ENCODE assay signal across 38 cellular contexts in genomic region chr12:25415004-25415403, GRCh38.
"Had no signal": no experiment of that assay in that cellular context is flagged by ENCODE, and none has a peak within 500 bp of the region (broad histone marks: within the 10 kb centered on the region; RNA-seq: fewer than 3 reads in every experiment).

No MANE protein-coding gene starts in this region.

- H3K4me1 ChIP-seq: adrenal gland, ascending aorta, body of pancreas, breast epithelium had no signal

- H3K27me3 Mint-ChIP-seq: activated naive CD8-positive, alpha-beta T cell; activated naive CD8-positive, alpha-beta T cell treated with anti-CD3 and anti-CD28 coated beads for 36 hours; activated T-cell treated with anti-CD3 and anti-CD28 coated beads, Interleukin-2, amount 50 U/mL, for 24 hours; central memory CD8-positive, alpha-beta T cell had no signal

- H3K36me3 Mint-ChIP-seq: activated naive CD4-positive, alpha-beta T cell treated with anti-CD3 and anti-CD28 coated beads, Interleukin-2, amount 10 ng/mL, durations not matched to agents 7 days and 5 days; activated naive CD4-positive, alpha-beta T cell treated with anti-CD3 and anti-CD28 coated beads, Interleukin-2, amount 50 U/mL, for 24 hours; activated naive CD4-positive, alpha-beta T cell treated with anti-CD3 and anti-CD28 coated beads, Interleukin-2, amount 50 U/mL, for 72 hours; activated naive CD8-positive, alpha-beta T cell; activated naive CD8-positive, alpha-beta T cell treated with anti-CD3 and anti-CD28 coated beads for 36 hours; activated naive CD8-positive, alpha-beta T cell treated with anti-CD3 and anti-CD28 coated beads, Interleukin-2, amount 10 ng/mL, durations not matched to agents 7 days and 5 days; brain had no signal

- ATAC-seq: activated naive CD4-positive, alpha-beta T cell treated with anti-CD3 and anti-CD28 coated beads, Interleukin-2, amount 50 U/mL, for 72 hours; activated naive CD8-positive, alpha-beta T cell treated with anti-CD3 and anti-CD28 coated beads, Interleukin-2, amount 50 U/mL, for 24 hours; activated T-cell treated with anti-CD3 and anti-CD28 coated beads, Interleukin-2, amount 50 U/mL, for 4 hours; activated T-cell treated with anti-CD3 and anti-CD28 coated beads, Interleukin-2, amount 50 U/mL, for 72 hours; activated T-helper 17 cell treated with anti-CD3 and anti-CD28 coated beads, Interleukin-2, amount 50 U/mL, for 72 hours; body of pancreas had no signal

- H3K4me3 ChIP-seq: adrenal gland, ascending aorta, body of pancreas, breast epithelium, cardiac muscle cell had no signal

- H3K9me3 Mint-ChIP-seq: activated naive CD4-positive, alpha-beta T cell treated with anti-CD3 and anti-CD28 coated beads for 36 hours; activated naive CD4-positive, alpha-beta T cell treated with anti-CD3 and anti-CD28 coated beads, Interleukin-2, amount 10 ng/mL, durations not matched to agents 7 days and 5 days; activated naive CD4-positive, alpha-beta T cell treated with anti-CD3 and anti-CD28 coated beads, Interleukin-2, amount 50 U/mL, for 24 hours; activated naive CD4-positive, alpha-beta T cell treated with anti-CD3 and anti-CD28 coated beads, Interleukin-2, amount 50 U/mL, for 72 hours; activated naive CD8-positive, alpha-beta T cell treated with anti-CD3 and anti-CD28 coated beads for 36 hours; activated naive CD8-positive, alpha-beta T cell treated with anti-CD3 and anti-CD28 coated beads, Interleukin-2, amount 10 ng/mL, durations not matched to agents 7 days and 5 days; activated naive CD8-positive, alpha-beta T cell treated with anti-CD3 and anti-CD28 coated beads, Interleukin-2, amount 50 U/mL, for 24 hours; activated T-cell treated with anti-CD3 and anti-CD28 coated beads, Interleukin-2, amount 50 U/mL, for 24 hours; activated T-cell treated with anti-CD3 and anti-CD28 coated beads, Interleukin-2, amount 50 U/mL, for 4 hours; activated T-cell treated with anti-CD3 and anti-CD28 coated beads, Interleukin-2, amount 50 U/mL, for 72 hours; activated T-helper 1 cell treated with anti-CD3 and anti-CD28 coated beads, Interleukin-12 subunit alpha, Interleukin-12 subunit beta, Interleukin-2, Interleukin-4 antibody, amounts not matched to agents 30 ng/mL and 10 ng/mL and 1 ng/mL, durations not matched to agents 14 hours and 24 hours and 36 hours; activated T-helper 17 cell treated with anti-CD3 and anti-CD28 coated beads, Interleukin-2, amount 50 U/mL, for 72 hours; activated T-helper 2 cell treated with anti-CD3 and anti-CD28 coated beads, Interferon-gamma antibody, Interleukin-2, Interleukin-4, amounts not matched to agents 10 μg/mL and 5 μg/mL and 100 μg/mL, durations not matched to agents 14 hours and 24 hours and 36 hours; brain; central memory CD8-positive, alpha-beta T cell had no signal

- H3K27ac ChIP-seq: adrenal gland, ascending aorta, body of pancreas, brain microvascular endothelial cell, breast epithelium, cardiac muscle cell had no signal

- H3K36me3 ChIP-seq: adrenal gland, ascending aorta, brain microvascular endothelial cell, breast epithelium, cardiac muscle cell had no signal

- H3K27ac Mint-ChIP-seq: activated naive CD4-positive, alpha-beta T cell treated with anti-CD3 and anti-CD28 coated beads for 36 hours; activated naive CD4-positive, alpha-beta T cell treated with anti-CD3 and anti-CD28 coated beads, Interleukin-2, amount 10 ng/mL, durations not matched to agents 7 days and 5 days; activated naive CD4-positive, alpha-beta T cell treated with anti-CD3 and anti-CD28 coated beads, Interleukin-2, amount 50 U/mL, for 24 hours; activated naive CD4-positive, alpha-beta T cell treated with anti-CD3 and anti-CD28 coated beads, Interleukin-2, amount 50 U/mL, for 72 hours; activated naive CD8-positive, alpha-beta T cell; activated naive CD8-positive, alpha-beta T cell treated with anti-CD3 and anti-CD28 coated beads for 36 hours; activated naive CD8-positive, alpha-beta T cell treated with anti-CD3 and anti-CD28 coated beads, Interleukin-2, amount 10 ng/mL, durations not matched to agents 7 days and 5 days; activated naive CD8-positive, alpha-beta T cell treated with anti-CD3 and anti-CD28 coated beads, Interleukin-2, amount 50 U/mL, for 24 hours; activated T-cell treated with anti-CD3 and anti-CD28 coated beads, Interleukin-2, amount 50 U/mL, for 24 hours; activated T-cell treated with anti-CD3 and anti-CD28 coated beads, Interleukin-2, amount 50 U/mL, for 72 hours; activated T-helper 1 cell treated with anti-CD3 and anti-CD28 coated beads, Interleukin-12 subunit alpha, Interleukin-12 subunit beta, Interleukin-2, Interleukin-4 antibody, amounts not matched to agents 30 ng/mL and 10 ng/mL and 1 ng/mL, durations not matched to agents 14 hours and 24 hours and 36 hours; activated T-helper 17 cell treated with anti-CD3 and anti-CD28 coated beads, Interleukin-2, amount 50 U/mL, for 72 hours; activated T-helper 2 cell treated with anti-CD3 and anti-CD28 coated beads, Interferon-gamma antibody, Interleukin-2, Interleukin-4, amounts not matched to agents 10 μg/mL and 5 μg/mL and 100 μg/mL, durations not matched to agents 14 hours and 24 hours and 36 hours; brain had no signal

- H3K9me3 ChIP-seq: adrenal gland, ascending aorta, body of pancreas, breast epithelium had no signal

- H3K4me3 Mint-ChIP-seq: activated naive CD4-positive, alpha-beta T cell treated with anti-CD3 and anti-CD28 coated beads for 36 hours; activated naive CD4-positive, alpha-beta T cell treated with anti-CD3 and anti-CD28 coated beads, Interleukin-2, amount 10 ng/mL, durations not matched to agents 7 days and 5 days; activated naive CD4-positive, alpha-beta T cell treated with anti-CD3 and anti-CD28 coated beads, Interleukin-2, amount 50 U/mL, for 24 hours; activated naive CD8-positive, alpha-beta T cell; activated naive CD8-positive, alpha-beta T cell treated with anti-CD3 and anti-CD28 coated beads for 36 hours; activated naive CD8-positive, alpha-beta T cell treated with anti-CD3 and anti-CD28 coated beads, Interleukin-2, amount 10 ng/mL, durations not matched to agents 7 days and 5 days; activated naive CD8-positive, alpha-beta T cell treated with anti-CD3 and anti-CD28 coated beads, Interleukin-2, amount 50 U/mL, for 24 hours; activated T-cell treated with anti-CD3 and anti-CD28 coated beads, Interleukin-2, amount 50 U/mL, for 24 hours; activated T-cell treated with anti-CD3 and anti-CD28 coated beads, Interleukin-2, amount 50 U/mL, for 4 hours; activated T-cell treated with anti-CD3 and anti-CD28 coated beads, Interleukin-2, amount 50 U/mL, for 72 hours; activated T-helper 1 cell treated with anti-CD3 and anti-CD28 coated beads, Interleukin-12 subunit alpha, Interleukin-12 subunit beta, Interleukin-2, Interleukin-4 antibody, amounts not matched to agents 30 ng/mL and 10 ng/mL and 1 ng/mL, durations not matched to agents 14 hours and 24 hours and 36 hours; activated T-helper 17 cell treated with anti-CD3 and anti-CD28 coated beads, Interleukin-2, amount 50 U/mL, for 72 hours; brain; central memory CD8-positive, alpha-beta T cell had no signal

- H3K27me3 ChIP-seq: adrenal gland, ascending aorta, body of pancreas, brain microvascular endothelial cell, breast epithelium, cardiac muscle cell had no signal

- H3K4me1 Mint-ChIP-seq: activated naive CD4-positive, alpha-beta T cell treated with anti-CD3 and anti-CD28 coated beads, Interleukin-2, amount 10 ng/mL, durations not matched to agents 7 days and 5 days; activated naive CD4-positive, alpha-beta T cell treated with anti-CD3 and anti-CD28 coated beads, Interleukin-2, amount 50 U/mL, for 24 hours; activated naive CD8-positive, alpha-beta T cell treated with anti-CD3 and anti-CD28 coated beads for 36 hours; activated naive CD8-positive, alpha-beta T cell treated with anti-CD3 and anti-CD28 coated beads, Interleukin-2, amount 10 ng/mL, durations not matched to agents 7 days and 5 days; activated naive CD8-positive, alpha-beta T cell treated with anti-CD3 and anti-CD28 coated beads, Interleukin-2, amount 50 U/mL, for 24 hours; activated T-helper 17 cell treated with anti-CD3 and anti-CD28 coated beads, Interleukin-2, amount 50 U/mL, for 72 hours; brain; central memory CD8-positive, alpha-beta T cell had no signal

- DNase-seq: activated effector memory CD4-positive, alpha-beta T cell treated with anti-CD3 and anti-CD28 coated beads, Interleukin-2, amount 50 U/mL, for 16 hours; activated effector memory CD4-positive, alpha-beta T cell treated with Interleukin-2 at 50 U/mL for 16 hours; activated gamma-delta T cell; activated gamma-delta T cell treated with Interleukin-2 at 50 U/mL for 16 hours; activated naive CD4-positive, alpha-beta T cell; activated naive CD4-positive, alpha-beta T cell treated with anti-CD3 and anti-CD28 coated beads for 36 hours; activated naive CD4-positive, alpha-beta T cell treated with anti-CD3 and anti-CD28 coated beads, Interleukin-2, amount 10 ng/mL, durations not matched to agents 7 days and 5 days; activated naive CD4-positive, alpha-beta T cell treated with anti-CD3 and anti-CD28 coated beads, Interleukin-2, amount 50 U/mL, for 16 hours; activated naive CD4-positive, alpha-beta T cell treated with Interleukin-2 at 50 U/mL for 16 hours; activated naive CD8-positive, alpha-beta T cell treated with anti-CD3 and anti-CD28 coated beads for 36 hours; activated naive CD8-positive, alpha-beta T cell treated with anti-CD3 and anti-CD28 coated beads, Interleukin-2, amount 10 ng/mL, durations not matched to agents 7 days and 5 days; activated naive CD8-positive, alpha-beta T cell treated with anti-CD3 and anti-CD28 coated beads, Interleukin-2, amount 50 U/mL, for 24 hours; activated T-cell treated with anti-CD3 and anti-CD28 coated beads, Interleukin-2, amount 50 U/mL, for 1 hour; activated T-cell treated with anti-CD3 and anti-CD28 coated beads, Interleukin-2, amount 50 U/mL, for 24 hours; activated T-cell treated with anti-CD3 and anti-CD28 coated beads, Interleukin-2, amount 50 U/mL, for 4 hours; activated T-cell treated with anti-CD3 and anti-CD28 coated beads, Interleukin-2, amount 50 U/mL, for 48 hours; activated T-cell treated with anti-CD3 and anti-CD28 coated beads, Interleukin-2, amount 50 U/mL, for 72 hours; adrenal gland; amniotic stem cell; amygdala; anterior cingulate cortex; aorta; body of pancreas; brain microvascular endothelial cell; caudate nucleus; central memory CD4-positive, alpha-beta T cell; cerebellar nuclear complex had no signal
